ENCODE assay signal across 1 cellular context in the genomic region with DNA sequence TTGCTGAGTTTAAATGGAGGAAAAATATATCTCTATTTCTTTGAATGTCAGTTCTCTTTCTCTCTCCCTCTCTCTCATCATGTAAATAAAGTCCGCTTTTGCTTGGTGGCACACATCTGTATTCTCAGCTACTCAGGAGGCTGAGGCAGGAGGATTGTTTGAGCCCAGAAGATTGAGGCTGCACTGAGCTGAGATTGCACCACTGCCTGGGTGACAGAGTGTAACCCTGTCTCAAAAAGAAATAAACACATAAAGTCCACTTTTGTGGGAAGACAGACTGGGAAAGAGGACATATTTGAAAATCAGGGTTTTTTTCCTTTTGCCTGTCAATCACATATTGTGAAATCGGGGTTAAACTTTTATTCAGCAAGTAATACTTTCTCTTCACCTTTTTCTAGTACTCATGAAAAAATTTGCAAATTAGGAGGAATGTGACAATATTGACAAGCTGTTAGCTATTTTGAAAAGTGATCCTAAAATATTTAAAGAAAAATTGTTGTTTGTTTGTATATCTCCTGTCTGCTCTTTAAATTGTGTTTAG.
TF ChIP-seq lines count a peak whose summit lies in the region.

No MANE protein-coding gene starts in this region.

TF ChIP-seq in GM23338, 12 proteins besides CTCF, POLR2A, EP300 and RAD21 (continued from another document):
- TF ChIP-seq CREB1 (CRISPR knock-in tag; IDR thresholded peaks at IDR 0.05; ENCODE audit: low read depth) (no peak), ZNF114 (CRISPR knock-in tag; IDR thresholded peaks at IDR 0.05) (no peak)
